Comparison of ENCODE assay signal across 18 cellular contexts in the genomic region with DNA sequence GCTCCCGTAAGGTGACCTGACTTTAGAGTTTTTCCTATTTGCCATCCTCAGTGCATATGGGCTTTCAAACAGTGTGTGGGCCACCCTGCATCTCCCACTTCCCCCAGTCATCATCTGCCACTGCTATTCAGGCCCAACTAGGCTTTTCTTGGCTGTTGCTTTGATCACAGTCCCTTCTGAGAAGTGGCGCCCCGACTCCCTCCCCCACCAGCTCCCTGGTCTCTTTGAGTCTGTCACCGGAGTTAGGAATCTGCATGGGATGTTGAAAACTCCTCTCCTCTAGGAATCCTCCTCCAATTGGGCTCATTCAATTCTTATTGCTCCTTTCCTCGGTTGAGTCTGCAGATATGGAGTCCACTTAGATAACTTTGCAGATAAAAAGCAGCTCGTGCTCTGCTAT. TPM values are rescaled to one million over a fixed set of nuclear protein-coding genes. Genes with fewer than 3 reads are reported as not detected.
DNase-seq lines count a peak whose midpoint lies in the region; ATAC-seq and TF ChIP-seq lines count a peak whose summit lies in the region.
"Had no signal": no experiment of that assay in that cellular context is flagged by ENCODE, and none has a peak within 500 bp of the region (broad histone marks: within the 10 kb centered on the region; RNA-seq: fewer than 3 reads in every experiment).

No MANE protein-coding gene starts in this region.

- H3K9ac ChIP-seq in endodermal cell (ENCODE audit: extremely low read depth, low read length, poor library complexity, severe bottlenecking): no peak overlapping the region
- H3K9ac ChIP-seq: BLaER1, GM23248 had no signal

- peaks cover 9% of the 10 kb centered on the region for H3K4me1 Mint-ChIP-seq in activated CD8-positive, alpha-beta memory T cell treated with anti-CD3 and anti-CD28 coated beads, Interleukin-2, amount 10 ng/mL, durations not matched to agents 7 days and 5 days
- peaks cover 13% of the 10 kb centered on the region for H3K4me1 Mint-ChIP-seq in endodermal cell

- no peak overlapping the region for H3K4me3 Mint-ChIP-seq in activated CD8-positive, alpha-beta memory T cell treated with anti-CD3 and anti-CD28 coated beads, Interleukin-2, amount 10 ng/mL, durations not matched to agents 7 days and 5 days
- H3K4me3 Mint-ChIP-seq in endodermal cell: no peak overlapping the region
- H3K4me3 Mint-ChIP-seq: CD8-positive, alpha-beta memory T cell had no signal

- no peak for ATAC-seq in activated CD8-positive, alpha-beta memory T cell treated with anti-CD3 and anti-CD28 coated beads, Interleukin-2, amount 10 ng/mL, durations not matched to agents 7 days and 5 days
- no peak for ATAC-seq in sciatic nerve
- no peak for ATAC-seq in lower lobe of right lung
- ATAC-seq: GM12878 had no signal

- peak; percentile 43 for DNase-seq in activated CD8-positive, alpha-beta memory T cell treated with anti-CD3 and anti-CD28 coated beads for 24 hours
- DNase-seq in activated CD8-positive, alpha-beta memory T cell treated with anti-CD3 and anti-CD28 coated beads, Interleukin-2, amount 10 ng/mL, durations not matched to agents 7 days and 5 days: no peak
- DNase-seq in endodermal cell: peak; percentile 35
- peak; percentile 28 for DNase-seq in mesenteric fat pad (ENCODE audit: low spot score)
- DNase-seq in sciatic nerve (ENCODE audit: low spot score): peak; percentile 23
- no peak for DNase-seq in NAMALWA (ENCODE audit: low spot score)
- DNase-seq in lower lobe of right lung: no peak
- DNase-seq in GM10248 (ENCODE audit: extremely low spot score): no peak
- DNase-seq: AML-193; Caco-2; CD8-positive, alpha-beta memory T cell; DMS53; GF-D8 had no signal

- no peak overlapping the region for H3K27ac ChIP-seq in endodermal cell (ENCODE audit: low read depth, low read length)
- H3K27ac ChIP-seq in lower lobe of right lung: no peak overlapping the region
- H3K27ac ChIP-seq: 22Rv1, BLaER1, GM23248 had no signal

- POLR2A ChIA-PET in GM10248 (lab: Yijun Ruan, JAX): no interaction called here

- H3K27me3 Mint-ChIP-seq in activated CD8-positive, alpha-beta memory T cell treated with anti-CD3 and anti-CD28 coated beads, Interleukin-2, amount 10 ng/mL, durations not matched to agents 7 days and 5 days: peaks cover 19% of the 10 kb centered on the region
- H3K27me3 Mint-ChIP-seq in endodermal cell (ENCODE audit: insufficient read depth): peaks cover 2% of the 10 kb centered on the region

- H3K36me3 ChIP-seq in endodermal cell (ENCODE audit: control insufficient read depth, insufficient read depth, low read length) (no peaks in the 10 kb centered on the region), lower lobe of right lung (no peaks in the 10 kb centered on the region)
- H3K36me3 ChIP-seq: BLaER1, HAP-1 had no signal

- no peaks in the 10 kb centered on the region for H3K9me3 ChIP-seq in endodermal cell (ENCODE audit: control insufficient read depth, low read length)
- H3K9me3 ChIP-seq in lower lobe of right lung: no peaks in the 10 kb centered on the region
- H3K9me3 ChIP-seq: BLaER1, Caco-2, HAP-1 had no signal

- intact Hi-C loops in sciatic nerve (cut with DNase I): loop anchor here (10.0 kb wide), 1 partner anchor 307 kb away; no protein-coding TSS in a partner anchor
- intact Hi-C loops in lower lobe of right lung (cut with DNase I): no loop called here

- CTCF ChIA-PET in activated CD8-positive, alpha-beta memory T cell treated with anti-CD3 and anti-CD28 coated beads, Interleukin-2, amount 10 ng/mL, durations not matched to agents 7 days and 5 days (lab: Charles Lee): interaction anchor here (0.7 to 1.6 kb wide), 2 partner anchors 176 to 449 kb away, joined by 3 read pairs; no protein-coding TSS in a partner anchor
- CTCF ChIA-PET in GM10248 (lab: Yijun Ruan, JAX): interaction anchor here (1.2 kb wide), 2 partner anchors 9 to 447 kb away, joined by 3 read pairs; no protein-coding TSS in a partner anchor

- no peaks in the 10 kb centered on the region for H3K9me3 Mint-ChIP-seq in activated CD8-positive, alpha-beta memory T cell treated with anti-CD3 and anti-CD28 coated beads, Interleukin-2, amount 10 ng/mL, durations not matched to agents 7 days and 5 days (ENCODE audit: low read depth)
- no peaks in the 10 kb centered on the region for H3K9me3 Mint-ChIP-seq in endodermal cell
- H3K9me3 Mint-ChIP-seq: CD8-positive, alpha-beta memory T cell had no signal

- WGBS in endodermal cell (ENCODE audit: insufficient coverage in 1 of 2, insufficient read length in 1 of 2), 2 experiments: 69 to 74% methylated on average over 3 to 6 of the region's 6 CpGs

- no peaks in the 10 kb centered on the region for H3K4me1 ChIP-seq in endodermal cell (ENCODE audit: control insufficient read depth, insufficient read depth, low read length)
- peaks cover 1% of the 10 kb centered on the region for H3K4me1 ChIP-seq in lower lobe of right lung
- H3K4me1 ChIP-seq: Caco-2, HAP-1 had no signal

- H3K27me3 ChIP-seq in endodermal cell (ENCODE audit: control insufficient read depth, insufficient read depth, low read length, poor library complexity, severe bottlenecking) (peaks cover 50% of the 10 kb centered on the region), lower lobe of right lung (ENCODE audit: low read depth) (peaks cover 80% of the 10 kb centered on the region)

- H3K4me3 ChIP-seq in endodermal cell (ENCODE audit: low read length) (no peak overlapping the region), lower lobe of right lung (no peak overlapping the region)
- H3K4me3 ChIP-seq: BLaER1, GM12878, GM23248, HAP-1 had no signal

- H3K27ac Mint-ChIP-seq in activated CD8-positive, alpha-beta memory T cell treated with anti-CD3 and anti-CD28 coated beads, Interleukin-2, amount 10 ng/mL, durations not matched to agents 7 days and 5 days: no peak overlapping the region
- H3K27ac Mint-ChIP-seq in endodermal cell: no peak overlapping the region

- TF ChIP-seq CTCF in endodermal cell (conservative IDR thresholded peaks at IDR 0.05) (no peak), lower lobe of right lung (IDR thresholded peaks at IDR 0.05) (no peak), GM10248 (IDR thresholded peaks at IDR 0.05; ENCODE audit: control extremely low read depth, extremely low read depth, low read depth, missing control alignments) (no peak)

- H3K36me3 Mint-ChIP-seq in activated CD8-positive, alpha-beta memory T cell treated with anti-CD3 and anti-CD28 coated beads, Interleukin-2, amount 10 ng/mL, durations not matched to agents 7 days and 5 days: no peaks in the 10 kb centered on the region
- H3K36me3 Mint-ChIP-seq in endodermal cell (ENCODE audit: low read depth): no peaks in the 10 kb centered on the region
- H3K36me3 Mint-ChIP-seq: CD8-positive, alpha-beta memory T cell had no signal

RNA-seq across cellular contexts. Expression of gene HIF1AN, which starts 32.1 kb away (rescaled TPM):
- total RNA-seq in activated CD8-positive, alpha-beta memory T cell treated with anti-CD3 and anti-CD28 coated beads, Interleukin-2, amount 10 ng/mL, durations not matched to agents 7 days and 5 days: 10 to 100 TPM; 49.2 to 53.6 TPM
- 10 to 100 TPM; 51.8 to 58.8 TPM for total RNA-seq in endodermal cell
- polyA plus RNA-seq in endodermal cell (2013, experiment 1 of 2): 28.9 TPM
- polyA plus RNA-seq in endodermal cell (2013, experiment 2 of 2): 22.4 TPM
- total RNA-seq in mesenteric fat pad: 29.2 TPM
- 34.2 TPM for total RNA-seq in sciatic nerve
- 35.6 TPM for total RNA-seq in lower lobe of right lung

RNA-seq across cellular contexts. Expression of gene NDUFB8, which starts 38.2 kb away (rescaled TPM):
- 100 to 1,000 TPM; 268 to 300 TPM for total RNA-seq in activated CD8-positive, alpha-beta memory T cell treated with anti-CD3 and anti-CD28 coated beads, Interleukin-2, amount 10 ng/mL, durations not matched to agents 7 days and 5 days
- total RNA-seq in endodermal cell (100 to 1,000 TPM; 162 to 192 TPM), mesenteric fat pad (123 TPM), sciatic nerve (123 TPM), lower lobe of right lung (119 TPM)
- 196 TPM for polyA plus RNA-seq in endodermal cell (2013, experiment 1 of 2)
- polyA plus RNA-seq in endodermal cell (2013, experiment 2 of 2): 185 TPM

RNA-seq across cellular contexts. Expression of gene SEC31B, which starts 48.2 kb away (rescaled TPM):
- total RNA-seq in activated CD8-positive, alpha-beta memory T cell treated with anti-CD3 and anti-CD28 coated beads, Interleukin-2, amount 10 ng/mL, durations not matched to agents 7 days and 5 days: 100 to 1,000 TPM in 1 of 2 experiments, 10 to 100 TPM in 1; 42.9 to 120 TPM
- total RNA-seq in endodermal cell (10 to 100 TPM in 1 of 2 donors, 1 to 10 TPM in 1; 9.0 to 13.6 TPM), mesenteric fat pad (9.8 TPM), sciatic nerve (20.6 TPM), lower lobe of right lung (16.0 TPM)
- 14.0 TPM for polyA plus RNA-seq in endodermal cell (2013, experiment 1 of 2)
- 13.4 TPM for polyA plus RNA-seq in endodermal cell (2013, experiment 2 of 2)

Comparison
In these comparisons a context has a peak if more than half of its experiments do, and no peak if none do; other contexts are left out.
1. DNase-seq: peak in activated CD8-positive, alpha-beta memory T cell treated with anti-CD3 and anti-CD28 coated beads for 24 hours (single experiment), endodermal cell (single experiment), mesenteric fat pad (single experiment) and sciatic nerve (single experiment); none in activated CD8-positive, alpha-beta memory T cell treated with anti-CD3 and anti-CD28 coated beads, Interleukin-2, amount 10 ng/mL, durations not matched to agents 7 days and 5 days (single experiment), NAMALWA (single experiment), lower lobe of right lung (single experiment) and GM10248 (single experiment).